ENCODE assay signal across 8 cellular contexts in genomic region chr10:73543-74265, GRCh38. TPM values are rescaled to one million over a fixed set of nuclear protein-coding genes. Genes with fewer than 3 reads are reported as not detected.
A peak's percentile ranks its signal among the peaks of the same experiment; 100 is the strongest.
DNase-seq lines count a peak whose midpoint lies in the region; ATAC-seq and TF ChIP-seq lines count a peak whose summit lies in the region.
"Not testable (repeated sequence)": the region's sequence is repeated elsewhere in the genome, so short reads cannot be mapped to it uniquely, and the experiment has no call there.

No MANE protein-coding gene starts in this region.

- not testable (repeated sequence) for H4K20me1 ChIP-seq in osteoblast (ENCODE audit: insufficient read depth, low read length)

- not testable (repeated sequence) for H3K27ac ChIP-seq in CD4-positive, alpha-beta T cell (ENCODE audit: low read depth, low read length); HUES48 (ENCODE audit: low read depth, low read length); Panc1 (ENCODE audit: low read length); dorsolateral prefrontal cortex; iPS-20b (ENCODE audit: low read length); osteoblast (ENCODE audit: low read depth, low read length)

- H3K9ac ChIP-seq in HUES48 (ENCODE audit: low read depth, low read length): not testable (repeated sequence)
- peak overlapping the region; percentile 57; the same call in 1 of the 2 replicates for H3K9ac ChIP-seq in iPS-20b (ENCODE audit: low read depth, low read length)

- ATAC-seq in CD4-positive, alpha-beta T cell (ENCODE audit: poor library complexity): not testable (repeated sequence)
- peak; percentile 83 for ATAC-seq in Panc1
- peak; percentile 36 for ATAC-seq in stimulated activated naive CD8-positive, alpha-beta T cell treated with anti-CD3 and anti-CD28 coated beads, Interleukin-15, Interleukin-2, amounts not matched to agents 100 U/mL and 50 U/mL, for 24 hours

- H3K36me3 Mint-ChIP-seq in CD4-positive, alpha-beta T cell (ENCODE audit: low read depth): not testable (repeated sequence)

- H3K4me3 ChIP-seq in HUES48 (ENCODE audit: low read depth, low read length): peak overlapping the region; percentile 61
- H3K4me3 ChIP-seq in Panc1 (ENCODE audit: low read depth in 2 of 2, low read length in 2 of 2): peak overlapping the region; percentile 50 to 57
- peak overlapping the region in 58 of 59 donors; percentile 22 to 70 (median 54) for H3K4me3 ChIP-seq in dorsolateral prefrontal cortex
- peak overlapping the region; percentile 69 for H3K4me3 ChIP-seq in iPS-20b (ENCODE audit: low read length)
- peak overlapping the region; percentile 73 for H3K4me3 ChIP-seq in osteoblast (ENCODE audit: insufficient read depth, low read length)

- TF ChIP-seq CTCF in CD4-positive, alpha-beta T cell (IDR thresholded peaks at IDR 0.05): peak; percentile 52
- TF ChIP-seq CTCF in Panc1 (IDR thresholded peaks at IDR 0.05) (peak; percentile 87), dorsolateral prefrontal cortex (IDR thresholded peaks at IDR 0.05 in 54 of 56, conservative IDR thresholded peaks at IDR 0.05 in 2 of 56; ENCODE audit: low read depth in 1 of 56, partially characterized antibody in 56 of 56) (peak in 52 of 56 donors; percentile 10 to 70 (median 56)), osteoblast (IDR thresholded peaks at IDR 0.05; ENCODE audit: extremely low read depth, low read depth, low read length) (peak; percentile 53)

- not testable (repeated sequence) for H3K4me1 ChIP-seq in HUES48 (ENCODE audit: control insufficient read depth, insufficient read depth, low read length); Panc1 (ENCODE audit: control insufficient read depth, insufficient read depth, low read length); iPS-20b (ENCODE audit: insufficient read depth, low read length); osteoblast (ENCODE audit: insufficient read depth, low read length)

- H3K27me3 Mint-ChIP-seq in CD4-positive, alpha-beta T cell: peaks cover 12% of the 10 kb centered on the region

- not testable (repeated sequence) for H3K27ac Mint-ChIP-seq in CD4-positive, alpha-beta T cell

- H3K9me3 Mint-ChIP-seq in CD4-positive, alpha-beta T cell: not testable (repeated sequence)

- not testable (repeated sequence) for H3K27me3 ChIP-seq in CD4-positive, alpha-beta T cell (ENCODE audit: control insufficient read depth, insufficient read depth, low read length); HUES48 (ENCODE audit: control insufficient read depth, insufficient read depth, low read length); Panc1 (ENCODE audit: control insufficient read depth, insufficient read depth, low read length); osteoblast (ENCODE audit: insufficient read depth, low read length)
- H3K27me3 ChIP-seq in dorsolateral prefrontal cortex (peaks cover 0 to 18% (median 0%) of the 10 kb centered on the region in 45 donors), iPS-20b (ENCODE audit: insufficient read depth, low read length) (peaks cover 20% of the 10 kb centered on the region)

- H3K79me2 ChIP-seq in osteoblast (ENCODE audit: insufficient read depth, low read length): not testable (repeated sequence)

- H3K9me3 ChIP-seq in CD4-positive, alpha-beta T cell (ENCODE audit: control insufficient read depth, low read length); HUES48 (ENCODE audit: control insufficient read depth, insufficient read depth, low read length); Panc1 (ENCODE audit: control insufficient read depth, insufficient read depth, low read depth, low read length); iPS-20b (ENCODE audit: insufficient read depth, low read depth, low read length); osteoblast (ENCODE audit: low read depth, low read length): not testable (repeated sequence)

- peak overlapping the region; percentile 81 for H3K4me2 ChIP-seq in osteoblast (ENCODE audit: insufficient read depth, low read length)

- CTCF ChIA-PET in CD4-positive, alpha-beta T cell (lab: Charles Lee); Panc1 (lab: Charles Lee): not testable (repeated sequence)

- not testable (repeated sequence) for H3K36me3 ChIP-seq in HUES48 (ENCODE audit: control insufficient read depth, insufficient read depth, low read length); Panc1 (ENCODE audit: control insufficient read depth, insufficient read depth, low read length); iPS-20b (ENCODE audit: insufficient read depth, low read depth, low read length); osteoblast (ENCODE audit: insufficient read depth, low read length)

- intact Hi-C loops in CD4-positive, alpha-beta T cell (cut with DNase I, micrococcal nuclease); Panc1 (cut with micrococcal nuclease; ENCODE audit: unreplicated experiment); dorsolateral prefrontal cortex (cut with DNase I): not testable (repeated sequence)

- POLR2A ChIA-PET in CD4-positive, alpha-beta T cell (lab: Charles Lee): interaction anchor here (0.6 to 1.0 kb wide), 2 partner anchors 63 to 715 kb away, joined by 3 to 4 read pairs; no protein-coding TSS in a partner anchor
- POLR2A ChIA-PET in Panc1 (lab: Charles Lee): not testable (repeated sequence)

- H2AFZ ChIP-seq in osteoblast (ENCODE audit: low read length): peak overlapping the region; percentile 86

- H3K4me3 Mint-ChIP-seq in CD4-positive, alpha-beta T cell: peak overlapping the region; percentile 54

- peak in 8 of 10 experiments; percentile 10 to 49 (median 24) for DNase-seq in CD4-positive, alpha-beta T cell
- not testable (repeated sequence) for DNase-seq in Panc1 (ENCODE audit: low read depth, low spot score)
- DNase-seq in activated T-cell treated with anti-CD3 and anti-CD28 coated beads for 48 hours (ENCODE audit: low read depth) (peak; percentile 43), dorsolateral prefrontal cortex (peak in 4 of 10 donors; percentile 14 to 44 (median 41)), osteoblast (ENCODE audit: insufficient read length, low spot score, missing footprints) (peak; percentile 78)
- peak; percentile 65 for DNase-seq in stimulated activated naive CD8-positive, alpha-beta T cell treated with anti-CD3 and anti-CD28 coated beads, Interleukin-15, Interleukin-2, amounts not matched to agents 100 U/mL and 50 U/mL, for 24 hours

- not testable (repeated sequence) for BruUV-seq in Panc1 (replicated peaks; lab: Mats Ljungman, UMichigan)

- in situ Hi-C loops in Panc1 (cut with HindIII; ENCODE audit: low pct_unique_long_range_greater_than_20kb, low sequenced_read_pairs): not testable (repeated sequence)

- not testable (repeated sequence) for H3K4me1 Mint-ChIP-seq in CD4-positive, alpha-beta T cell (ENCODE audit: low read depth)

RNA-seq across cellular contexts. Expression of gene TUBB8, which starts 24.6 kb away (rescaled TPM):
- not detected for total RNA-seq in CD4-positive, alpha-beta T cell
- 0.08 TPM for total RNA-seq in Panc1 (2021; ENCODE audit: unreplicated experiment)
- 0.33 TPM for polyA plus RNA-seq in Panc1 (2012; ENCODE audit: insufficient read length)
- total RNA-seq in dorsolateral prefrontal cortex: 1 to 10 TPM in 8 of 120 experiments, under 1 TPM in 45, not detected in 67; 0.19 to 2.5 (median 0.59) TPM
- not detected in 2 replicates for total RNA-seq in osteoblast
